12 cellular contexts compared by ENCODE assay signal in the genomic region with DNA sequence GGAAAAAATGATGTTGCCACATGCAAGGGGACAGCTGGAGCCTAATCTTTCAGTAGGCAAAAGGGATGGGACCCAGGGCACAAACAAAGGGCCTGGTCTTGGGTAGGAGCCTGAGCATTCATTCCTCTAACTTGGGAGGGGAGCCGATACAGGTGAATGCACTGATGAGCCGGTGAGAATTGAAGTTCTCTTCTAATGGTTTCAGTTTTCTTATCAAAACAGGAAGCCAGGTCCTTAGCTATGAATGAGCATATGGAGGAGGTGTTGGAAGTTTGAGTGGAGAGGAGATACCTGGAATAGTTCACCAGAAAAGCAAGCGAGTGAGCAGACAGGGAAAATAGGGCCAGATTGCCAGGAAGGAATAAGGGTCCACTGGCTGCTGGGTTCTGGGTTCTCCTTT. TPM values are rescaled to one million over a fixed set of nuclear protein-coding genes. Genes with fewer than 3 reads are reported as not detected.
DNase-seq lines count a peak whose midpoint lies in the region; ATAC-seq, FAIRE-seq and TF ChIP-seq lines count a peak whose summit lies in the region.
"Had no signal": no experiment of that assay in that cellular context is flagged by ENCODE, and none has a peak within 500 bp of the region (broad histone marks: within the 10 kb centered on the region; RNA-seq: fewer than 3 reads in every experiment).

No MANE protein-coding gene starts in this region.

- TF ChIP-seq CTCF in GM12878 (IDR thresholded peaks at IDR 0.05 in 2 of 3, conservative IDR thresholded peaks at IDR 0.05 in 1 of 3; ENCODE audit: control insufficient read depth in 2 of 3, extremely low read depth in 1 of 3, insufficient read depth in 1 of 3, low read depth in 3 of 3, low read length in 3 of 3) (no peak), HFFc6 (IDR thresholded peaks at IDR 0.05) (no peak)

- POLR2A ChIA-PET in GM12878 (lab: Charles Lee) = interaction anchor here (10.6 kb wide), 1 partner anchor 8 kb away, joined by 98 read pairs; a partner anchor contains a TSS

- H3K27ac Mint-ChIP-seq in HFFc6 = no peak overlapping the region

- no peaks in the 10 kb centered on the region for H3K9me3 ChIP-seq in GM12878 (replicated peaks; ENCODE audit: control insufficient read depth, insufficient read depth, low read length)
- H3K9me3 ChIP-seq: testis had no signal

- DNase-seq in GM12878 (ENCODE audit: low read depth, low spot score) = no peak
- DNase-seq in A172 (ENCODE audit: low spot score) = no peak
- DNase-seq in HFFc6 = no peak
- no peak for DNase-seq in dermis blood vessel endothelial cell
- DNase-seq: mesenchymal stem cell, NCI-H2081 treated with DMSO at 0.1 percent for 48 hours, testis had no signal

- H3K4me3 Mint-ChIP-seq in HFFc6 = no peak overlapping the region

- no TSS peak for BruUV-seq in GM12878 (replicated peaks; lab: Mats Ljungman, UMichigan)

- SMC1A ChIA-PET in GM12878 (lab: Charles Lee; ENCODE audit: uncharacterized antibody, unreplicated experiment) = interaction anchor here (11.1 kb wide), 1 partner anchor 8 kb away, joined by 152 read pairs; a partner anchor contains a TSS

- peaks cover 37% of the 10 kb centered on the region for H3K4me1 Mint-ChIP-seq in HFFc6 (ENCODE audit: low read depth)

- peaks cover 28% of the 10 kb centered on the region for H3K36me3 Mint-ChIP-seq in HFFc6 (ENCODE audit: low read depth)

- H3K9me3 Mint-ChIP-seq in HFFc6 = no peaks in the 10 kb centered on the region

- in situ Hi-C loops in GM12878 (cut with MboI) = no loop called here

- TF ChIP-seq RAD21 in GM12878 (IDR thresholded peaks at IDR 0.05; ENCODE audit: insufficient read depth, low read depth, low read length) = no peak

- no peaks in the 10 kb centered on the region for H4K20me1 ChIP-seq in GM12878 (ENCODE audit: control insufficient read depth, insufficient read depth)

- peak; percentile 37 for ATAC-seq in GM18498 (IDR thresholded peaks at IDR 0.05; ENCODE audit: unreplicated experiment)
- ATAC-seq in GM19395 (IDR thresholded peaks at IDR 0.05; ENCODE audit: unreplicated experiment) = peak; percentile 49
- ATAC-seq in HG03097 (IDR thresholded peaks at IDR 0.05; ENCODE audit: low FRiP score, unreplicated experiment) = peak; percentile 51
- peak; percentile 55 for ATAC-seq in GM12878
- no peak for ATAC-seq in esophagus mucosa

- H3K36me3 ChIP-seq in GM12878 (ENCODE audit: control insufficient read depth in 2 of 2, insufficient read depth in 2 of 2, low read length in 1 of 2) = no peaks in the 10 kb centered on the region; a peak in 1 of 4 replicates

- no peaks in the 10 kb centered on the region for H3K27me3 Mint-ChIP-seq in HFFc6 (ENCODE audit: insufficient read depth)

- H3K27ac ChIP-seq in GM12878 (ENCODE audit: control insufficient read depth, insufficient read depth) = peak overlapping the region; percentile 37
- H3K27ac ChIP-seq: SK-N-MC, testis had no signal

- CTCF ChIA-PET in GM12878 (lab: Yijun Ruan, JAX) = interaction anchor here (1.2 to 1.6 kb wide), 3 partner anchors 9 to 62 kb away, joined by 3 to 6 read pairs (median 5); a partner anchor contains a TSS

- peaks cover 36% of the 10 kb centered on the region for H3K4me1 ChIP-seq in GM12878 (ENCODE audit: control insufficient read depth, insufficient read depth, low read length)
- H3K4me1 ChIP-seq: testis had no signal

- no peaks in the 10 kb centered on the region for H3K79me2 ChIP-seq in GM12878 (ENCODE audit: control insufficient read depth, insufficient read depth, low read length)

- peak overlapping the region; percentile 56; the same call in 1 of the 2 replicates for H2AFZ ChIP-seq in GM12878 (ENCODE audit: control insufficient read depth, low read depth, low read length)

- no peak for TF ChIP-seq EP300 in GM12878 (IDR thresholded peaks at IDR 0.05; ENCODE audit: borderline replicate concordance in 1 of 2, control insufficient read depth in 1 of 2, low read depth in 2 of 2, low read length in 2 of 2)

- no peak overlapping the region for H3K9ac ChIP-seq in GM12878 (ENCODE audit: control insufficient read depth, insufficient read depth, low read length)

- intact Hi-C loops in GM12878 (cut with micrococcal nuclease; ENCODE audit: unreplicated experiment) = loop anchor here (10.0 kb wide), 1 partner anchor 899 kb away; a partner anchor contains a TSS

- 13% methylated on average over 3 of the region's 3 CpGs for WGBS in GM12878 (ENCODE audit: insufficient coverage, insufficient replicate concordance, low lambda C conversion rate, missing lambda C conversion rate)

- H3K4me2 ChIP-seq in GM12878 (ENCODE audit: control insufficient read depth, insufficient read depth) = peak overlapping the region; percentile 70

- no peak for FAIRE-seq in GM12878 (lab: Jason Lieb, UNC)

- RAD21 ChIA-PET in GM12878 (lab: Charles Lee; ENCODE audit: unreplicated experiment) = interaction anchor here (1.0 to 1.8 kb wide), 3 partner anchors 7 to 61 kb away, joined by 3 to 7 read pairs (median 4); a partner anchor contains a TSS

- no peak for TF ChIP-seq POLR2A in GM12878 (IDR thresholded peaks at IDR 0.05; ENCODE audit: low read depth, low read length)

- H3K4me3 ChIP-seq in GM12878 = no peak overlapping the region
- H3K4me3 ChIP-seq: SK-N-MC, testis had no signal

- no peaks in the 10 kb centered on the region for H3K27me3 ChIP-seq in GM12878 (replicated peaks in 1 of 2; ENCODE audit: control insufficient read depth in 2 of 2, insufficient read depth in 2 of 2, low read length in 1 of 2)
- H3K27me3 ChIP-seq: testis had no signal

TF ChIP-seq in GM12878, 131 proteins besides CTCF, POLR2A, EP300 and RAD21 (continues in another document):
- TF ChIP-seq SPI1 (IDR thresholded peaks at IDR 0.05; ENCODE audit: borderline replicate concordance, insufficient read depth, low read depth, low read length) = peak; percentile 70; the same call in 1 of the 2 replicates
- peak; percentile 55 for TF ChIP-seq MTA2 (IDR thresholded peaks at IDR 0.05; ENCODE audit: low read depth)
- no peak for TF ChIP-seq RELA (IDR thresholded peaks at IDR 0.05; ENCODE audit: borderline replicate concordance, partially characterized antibody)
- TF ChIP-seq, protein P1, sequence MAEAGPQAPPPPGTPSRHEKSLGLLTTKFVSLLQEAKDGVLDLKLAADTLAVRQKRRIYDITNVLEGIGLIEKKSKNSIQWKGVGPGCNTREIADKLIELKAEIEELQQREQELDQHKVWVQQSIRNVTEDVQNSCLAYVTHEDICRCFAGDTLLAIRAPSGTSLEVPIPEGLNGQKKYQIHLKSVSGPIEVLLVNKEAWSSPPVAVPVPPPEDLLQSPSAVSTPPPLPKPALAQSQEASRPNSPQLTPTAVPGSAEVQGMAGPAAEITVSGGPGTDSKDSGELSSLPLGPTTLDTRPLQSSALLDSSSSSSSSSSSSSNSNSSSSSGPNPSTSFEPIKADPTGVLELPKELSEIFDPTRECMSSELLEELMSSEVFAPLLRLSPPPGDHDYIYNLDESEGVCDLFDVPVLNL (IDR thresholded peaks at IDR 0.05; ENCODE audit: low read depth, low read length) = no peak
- TF ChIP-seq EED (IDR thresholded peaks at IDR 0.05; ENCODE audit: low read depth) = peak; percentile 88
- TF ChIP-seq, protein P2, sequence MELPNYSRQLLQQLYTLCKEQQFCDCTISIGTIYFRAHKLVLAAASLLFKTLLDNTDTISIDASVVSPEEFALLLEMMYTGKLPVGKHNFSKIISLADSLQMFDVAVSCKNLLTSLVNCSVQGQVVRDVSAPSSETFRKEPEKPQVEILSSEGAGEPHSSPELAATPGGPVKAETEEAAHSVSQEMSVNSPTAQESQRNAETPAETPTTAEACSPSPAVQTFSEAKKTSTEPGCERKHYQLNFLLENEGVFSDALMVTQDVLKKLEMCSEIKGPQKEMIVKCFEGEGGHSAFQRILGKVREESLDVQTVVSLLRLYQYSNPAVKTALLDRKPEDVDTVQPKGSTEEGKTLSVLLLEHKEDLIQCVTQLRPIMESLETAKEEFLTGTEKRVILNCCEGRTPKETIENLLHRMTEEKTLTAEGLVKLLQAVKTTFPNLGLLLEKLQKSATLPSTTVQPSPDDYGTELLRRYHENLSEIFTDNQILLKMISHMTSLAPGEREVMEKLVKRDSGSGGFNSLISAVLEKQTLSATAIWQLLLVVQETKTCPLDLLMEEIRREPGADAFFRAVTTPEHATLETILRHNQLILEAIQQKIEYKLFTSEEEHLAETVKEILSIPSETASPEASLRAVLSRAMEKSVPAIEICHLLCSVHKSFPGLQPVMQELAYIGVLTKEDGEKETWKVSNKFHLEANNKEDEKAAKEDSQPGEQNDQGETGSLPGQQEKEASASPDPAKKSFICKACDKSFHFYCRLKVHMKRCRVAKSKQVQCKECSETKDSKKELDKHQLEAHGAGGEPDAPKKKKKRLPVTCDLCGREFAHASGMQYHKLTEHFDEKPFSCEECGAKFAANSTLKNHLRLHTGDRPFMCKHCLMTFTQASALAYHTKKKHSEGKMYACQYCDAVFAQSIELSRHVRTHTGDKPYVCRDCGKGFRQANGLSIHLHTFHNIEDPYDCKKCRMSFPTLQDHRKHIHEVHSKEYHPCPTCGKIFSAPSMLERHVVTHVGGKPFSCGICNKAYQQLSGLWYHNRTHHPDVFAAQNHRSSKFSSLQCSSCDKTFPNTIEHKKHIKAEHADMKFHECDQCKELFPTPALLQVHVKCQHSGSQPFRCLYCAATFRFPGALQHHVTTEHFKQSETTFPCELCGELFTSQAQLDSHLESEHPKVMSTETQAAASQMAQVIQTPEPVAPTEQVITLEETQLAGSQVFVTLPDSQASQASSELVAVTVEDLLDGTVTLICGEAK (IDR thresholded peaks at IDR 0.05; ENCODE audit: borderline replicate concordance) = no peak

RNA-seq across cellular contexts. Expression of a gene that starts 10.1 kb away (rescaled TPM):
- total RNA-seq in GM12878 (2013; cell fraction: nucleolus; rRNA removed) = 15.5 and 15.9 TPM in 2 replicates
- total RNA-seq in GM12878 (2014; rRNA removed) (9.3 and 10.1 TPM in 2 replicates), GM12878 (2014; rRNA removed; fragmentation: Illumina TruSeq; extraction: Trizol) (10.6 and 11.7 TPM in 2 replicates), GM12878 (2021) (6.3 and 7.0 TPM in 2 replicates), esophagus mucosa (0.56 TPM), dermis blood vessel endothelial cell (84.1 and 175 TPM in 2 replicates)
- 2.5 TPM for polyA plus RNA-seq in GM12878 (2011; ENCODE audit: low read depth)
- polyA plus RNA-seq in GM12878 (2011; rRNA removed) (11.0 and 11.9 TPM in 2 replicates), GM12878 (2014; fragmentation: Illumina TruSeq; extraction: Trizol) (9.3 and 11.8 TPM in 2 replicates), GM12878 (2014; fragmentation: Nextera tagmentation; extraction: Ambion mirVana) (1 to 10 TPM; 4.1 to 4.8 TPM), GM12878 (2014; rRNA removed) (5.8 and 7.7 TPM in 2 replicates), GM12878 (2016; fragmentation: Nextera tagmentation; extraction: Ambion mirVana) (10 to 100 TPM in 1 of 2 experiments, 1 to 10 TPM in 1; 9.9 to 11.4 TPM)
- 6.7 and 8.2 TPM in 2 replicates for polyA plus RNA-seq in GM12878 (2011; cell fraction: cytosol; rRNA removed)
- 11.9 and 13.3 TPM in 2 replicates for polyA plus RNA-seq in GM12878 (2011; cell fraction: nucleus; rRNA removed)
- 2.9 and 5.9 TPM in 2 replicates for polyA plus RNA-seq in GM12878 (2012)
- polyA minus RNA-seq in GM12878 (2011; rRNA and poly(A)+ RNA removed) = 9.6 and 16.2 TPM in 2 replicates
- 5.9 and 7.0 TPM in 2 replicates for polyA minus RNA-seq in GM12878 (2011; cell fraction: cytosol; rRNA and poly(A)+ RNA removed)
- 11.6 and 12.8 TPM in 2 replicates for polyA minus RNA-seq in GM12878 (2011; cell fraction: nucleus; rRNA and poly(A)+ RNA removed)
- total RNA-seq in A172 (2014; rRNA removed; shearing (Covaris generic)) = 0.03 and 1.2 TPM in 2 replicates
- 10 to 100 TPM; 30.7 to 44.1 (median 36.4) TPM for total RNA-seq in HFFc6 (2021; fragmentation: NEBNext Ultra II Directional; extraction: Animal tissue kit (Norgen Biotek cat#: 25700))
